Comparison of ENCODE assay signal across 21 cellular contexts in genomic region chr11:1978865-1979473, GRCh38. TPM values are rescaled to one million over a fixed set of nuclear protein-coding genes. Genes with fewer than 3 reads are reported as not detected.
"Had no signal": no experiment of that assay in that cellular context is flagged by ENCODE, and none has a peak within 500 bp of the region (broad histone marks: within the 10 kb centered on the region; RNA-seq: fewer than 3 reads in every experiment).

No MANE protein-coding gene starts in this region.

- H3K9me3 ChIP-seq: colonic mucosa, tibial artery had no signal

- H3K36me3 ChIP-seq: colonic mucosa, tibial artery had no signal

- H3K4me3 ChIP-seq: colonic mucosa, hepatocyte, tibial artery had no signal

- DNase-seq: activated CD4-positive, alpha-beta T cell treated with anti-CD3 and anti-CD28 coated beads for 36 hours; activated CD8-positive, alpha-beta memory T cell treated with anti-CD3 and anti-CD28 coated beads, Interleukin-2, amount 50 U/mL, for 4 hours; activated CD8-positive, alpha-beta T cell treated with anti-CD3 and anti-CD28 coated beads for 36 hours; activated naive CD4-positive, alpha-beta T cell; activated T-cell treated with anti-CD3 and anti-CD28 coated beads, Interleukin-2, amount 50 U/mL, for 72 hours; caudate nucleus; colonic mucosa; effector CD4-positive, alpha-beta T cell; kidney; mammary epithelial cell; occipital lobe; stimulated activated CD4-positive, alpha-beta T cell treated with anti-CD3 and anti-CD28 coated beads, Interleukin-15, amount 100 ng/mL, for 24 hours; stimulated activated CD4-positive, alpha-beta T cell treated with anti-CD3 and anti-CD28 coated beads, Interleukin-4, amount 100 ng/mL, for 4 hours; SW 1271; T-helper 9 cell had no signal

- H3K27ac ChIP-seq: colonic mucosa, hepatocyte, tibial artery had no signal

- ATAC-seq: activated CD4-positive, alpha-beta T cell treated with anti-CD3 and anti-CD28 coated beads for 36 hours; activated CD8-positive, alpha-beta T cell treated with anti-CD3 and anti-CD28 coated beads for 36 hours; activated T-cell treated with anti-CD3 and anti-CD28 coated beads, Interleukin-2, amount 50 U/mL, for 72 hours; natural killer cell treated with Interleukin-12 subunit alpha and Interleukin-12 subunit beta and Interleukin-15 and Interleukin-18, amount 100 ng/mL, for 72 hours had no signal

- H3K4me1 ChIP-seq: colonic mucosa, tibial artery had no signal

- H3K27me3 ChIP-seq: colonic mucosa, hepatocyte, tibial artery had no signal

RNA-seq across cellular contexts. Expression of gene H19, which starts 18.7 kb away (rescaled TPM):
- total RNA-seq: activated CD4-positive, alpha-beta T cell treated with anti-CD3 and anti-CD28 coated beads for 36 hours; activated CD8-positive, alpha-beta T cell treated with anti-CD3 and anti-CD28 coated beads for 36 hours; activated T-cell treated with anti-CD3 and anti-CD28 coated beads, Interleukin-2, amount 50 U/mL, for 72 hours; natural killer cell treated with Interleukin-12 subunit alpha and Interleukin-12 subunit beta and Interleukin-15 and Interleukin-18, amount 100 ng/mL, for 72 hours had no signal

RNA-seq across cellular contexts. Expression of gene TNNT3, which starts 59.5 kb away (rescaled TPM):
- total RNA-seq: fibroblast of lung, frontal cortex, mammary epithelial cell, pulmonary artery endothelial cell had no signal
- polyA plus RNA-seq: fibroblast of lung, mammary epithelial cell had no signal
